1 cellular context compared by ENCODE assay signal in genomic region chr6:53822355-53823115, GRCh38.
TF ChIP-seq lines count a peak whose summit lies in the region.

No MANE protein-coding gene starts in this region.

TF ChIP-seq in HepG2, 621 proteins besides CTCF, POLR2A, EP300 and RAD21:
- 0 out of 2 replicates have a peak, but pooled peaks have one; percentile 33 for TF ChIP-seq HOMEZ (CRISPR knock-in tag; IDR thresholded peaks at IDR 0.05; ENCODE audit: low read depth)
- TF ChIP-seq SMARCC2 (IDR thresholded peaks at IDR 0.05), result no peak
